24 cellular contexts compared by ENCODE assay signal in genomic region chr12:76300297-76300665, GRCh38.
"Had no signal": no experiment of that assay in that cellular context is flagged by ENCODE, and none has a peak within 500 bp of the region (broad histone marks: within the 10 kb centered on the region; RNA-seq: fewer than 3 reads in every experiment).

No MANE protein-coding gene starts in this region.

- H3K4me1 ChIP-seq: right lobe of liver, stomach, thyroid gland, upper lobe of right lung had no signal

- H3K27me3 ChIP-seq: right lobe of liver, stomach, thyroid gland, upper lobe of right lung had no signal

- ATAC-seq: activated CD4-positive, CD25-positive, alpha-beta regulatory T cell treated with anti-CD3 and anti-CD28 coated beads, Interleukin-2, amount 50 U/mL, for 24 hours; left ventricle myocardium superior; naive thymus-derived CD8-positive, alpha-beta T cell; stimulated activated naive B cell treated with anti-CD40 and anti-IgM and Interleukin-4, amounts not matched to agents 10 μg/mL and 1 μg/mL and 100 μg/mL, for 72 hours; upper lobe of right lung had no signal

- H3K4me3 ChIP-seq: right lobe of liver, stomach, thyroid gland, upper lobe of right lung had no signal

- H3K9me3 ChIP-seq: right lobe of liver, stomach, thyroid gland, upper lobe of right lung had no signal

- H3K36me3 ChIP-seq: right lobe of liver, stomach, thyroid gland, upper lobe of right lung, WERI-Rb-1 had no signal

- DNase-seq: activated CD4-positive, alpha-beta T cell treated with anti-CD3 and anti-CD28 coated beads for 48 hours; activated CD4-positive, alpha-beta T cell treated with anti-CD3 and anti-CD28 coated beads, Interleukin-2, amount 50 U/mL, for 48 hours; activated CD8-positive, alpha-beta memory T cell treated with anti-CD3 and anti-CD28 coated beads for 24 hours; activated effector memory CD4-positive, alpha-beta T cell treated with Interleukin-2 at 50 U/mL for 16 hours; activated naive CD4-positive, alpha-beta T cell treated with anti-CD3 and anti-CD28 coated beads for 36 hours; activated naive CD8-positive, alpha-beta T cell treated with anti-CD3 and anti-CD28 coated beads, Interleukin-2, amount 10 ng/mL, durations not matched to agents 7 days and 5 days; amniotic stem cell; left ventricle myocardium superior; mammary epithelial cell; midbrain; naive thymus-derived CD8-positive, alpha-beta T cell; posterior cingulate gyrus; right lobe of liver; small intestine; stimulated activated CD4-positive, alpha-beta T cell treated with anti-CD3 and anti-CD28 coated beads, Interleukin-15, amount 100 ng/mL, for 24 hours; stimulated activated CD4-positive, alpha-beta T cell treated with anti-CD3 and anti-CD28 coated beads, Interleukin-2, amount 100 ng/mL, for 24 hours; stimulated activated naive B cell treated with anti-CD40 and anti-IgM and Interleukin-4, amounts not matched to agents 10 μg/mL and 1 μg/mL and 100 μg/mL, for 72 hours; stomach; T-helper 9 cell; thyroid gland; upper lobe of right lung had no signal

- H3K27ac ChIP-seq: epithelial cell of prostate, right lobe of liver, stomach, thyroid gland, upper lobe of right lung, WERI-Rb-1 had no signal
